In the genomic region with DNA sequence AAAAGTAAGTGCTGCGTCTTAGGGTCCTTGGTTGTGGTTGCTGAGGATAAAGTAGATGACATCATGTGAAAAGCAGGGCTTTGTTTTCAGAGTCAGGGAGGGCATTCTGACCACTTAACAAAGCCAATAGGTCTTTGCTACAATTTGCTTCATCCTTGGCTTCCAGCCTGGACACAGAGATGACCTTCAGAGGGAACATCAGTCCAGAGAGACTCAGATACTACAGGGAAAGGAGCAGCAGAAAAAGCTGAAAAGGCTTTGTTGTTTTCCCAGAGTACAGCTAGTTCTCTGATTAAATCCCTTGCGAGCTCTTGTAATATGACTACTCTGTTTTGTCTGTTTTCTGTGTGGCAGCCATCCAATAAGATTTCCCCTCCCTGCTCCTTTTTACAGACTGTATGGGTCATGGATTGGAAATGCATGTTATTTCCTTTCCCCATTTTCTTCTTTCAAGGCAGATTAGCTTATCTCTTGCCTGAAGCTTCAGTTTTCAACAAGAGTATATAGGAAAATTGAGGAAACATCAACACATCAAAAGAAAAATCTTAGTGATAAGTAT, we compare ENCODE assay signal across 8 cellular contexts. TPM values are rescaled to one million over a fixed set of nuclear protein-coding genes. Genes with fewer than 3 reads are reported as not detected.
DNase-seq lines count a peak whose midpoint lies in the region; ATAC-seq and TF ChIP-seq lines count a peak whose summit lies in the region.

No MANE protein-coding gene starts in this region.

- POLR2A ChIA-PET in HEK293 (lab: Yijun Ruan, JAX) = interaction anchor here (2.3 kb wide), 1 partner anchor 51 kb away, joined by 7 read pairs; a partner anchor contains a TSS

- intact Hi-C loops in sigmoid colon (cut with DNase I) = no loop called here

- peaks cover 15 to 80% of the 10 kb centered on the region in 2 experiments for H3K36me3 ChIP-seq in HEK293 (ENCODE audit: control insufficient read depth in 2 of 2, insufficient read depth in 1 of 2, low read length in 2 of 2)
- H3K36me3 ChIP-seq in sigmoid colon = peaks cover 12 to 98% (median 55%) of the 10 kb centered on the region in 4 donors

- H3K27ac ChIP-seq in HEK293 (ENCODE audit: extremely low read depth, low read depth, low read length) (no peak overlapping the region), sigmoid colon (peak overlapping the region; percentile 53 to 75 (median 55))

- no peak for TF ChIP-seq EP300 in sigmoid colon (IDR thresholded peaks at IDR 0.05)

- peak in 32 of 58 donors; percentile 13 to 90 (median 50) for DNase-seq in anterior cingulate cortex (lab: John Stamatoyannopoulos, UW)
- peak; percentile 81 for DNase-seq in hepatic stellate cell (ENCODE audit: low spot score)
- DNase-seq in sigmoid colon = peak; percentile 88
- DNase-seq in COR-L47 (lab: John Stamatoyannopoulos, UW) = no peak

- no peaks in the 10 kb centered on the region for H3K27me3 ChIP-seq in sigmoid colon

- 81 to 86% methylated on average over 2 of the region's 2 CpGs for WGBS in sigmoid colon, 2 donors

- TF ChIP-seq CTCF in HEK293 (tag by site-specific recombination; IDR thresholded peaks at IDR 0.05) = no peak
- no peak for TF ChIP-seq CTCF in sigmoid colon (IDR thresholded peaks at IDR 0.05)

- no peak overlapping the region for H3K4me3 ChIP-seq in HEK293 (ENCODE audit: low read depth, low read length)
- H3K4me3 ChIP-seq in sigmoid colon = no peak overlapping the region

- CTCF ChIA-PET in HEK293 (lab: Yijun Ruan, JAX) = interaction anchor here (0.6 to 1.3 kb wide), 4 partner anchors 31 to 536 kb away, joined by 3 to 4 read pairs (median 4); no protein-coding TSS in a partner anchor

- H3K4me1 ChIP-seq in HEK293 (ENCODE audit: control insufficient read depth, insufficient read depth, low read length) (no peaks in the 10 kb centered on the region), sigmoid colon (peaks cover 0 to 13% (median 3%) of the 10 kb centered on the region in 4 donors)

- H3K9me3 ChIP-seq in HEK293 (ENCODE audit: control insufficient read depth, insufficient read depth, low read depth, low read length) (no peaks in the 10 kb centered on the region), sigmoid colon (no peaks in the 10 kb centered on the region)

- ATAC-seq in GM18867 (IDR thresholded peaks at IDR 0.05; ENCODE audit: unreplicated experiment) = no peak
- ATAC-seq in GM19397 (IDR thresholded peaks at IDR 0.05; ENCODE audit: unreplicated experiment) = no peak
- no peak for ATAC-seq in HG02938 (IDR thresholded peaks at IDR 0.05; ENCODE audit: unreplicated experiment)

- no peak for TF ChIP-seq POLR2A in sigmoid colon (IDR thresholded peaks at IDR 0.05)

TF ChIP-seq in HEK293, 187 proteins besides CTCF, POLR2A, EP300 and RAD21:
- TF ChIP-seq GLIS1 (tag by site-specific recombination; IDR thresholded peaks at IDR 0.05) (peak; percentile 15; the same call in 1 of the 2 replicates), ZNF138 (tag by site-specific recombination; IDR thresholded peaks at IDR 0.05; ENCODE audit: borderline replicate concordance) (no peak), ZNF324 (tag by site-specific recombination; IDR thresholded peaks at IDR 0.05) (no peak), MEIS1 (CRISPR knock-in tag; IDR thresholded peaks at IDR 0.05; ENCODE audit: borderline replicate concordance) (no peak), ZNF629 (tag by site-specific recombination; IDR thresholded peaks at IDR 0.05) (0 out of 2 replicates have a peak, but pooled peaks have one; percentile 35), PRDM1 (tag by site-specific recombination; IDR thresholded peaks at IDR 0.05) (0 out of 2 replicates have a peak, but pooled peaks have one; percentile 4), ZNF239 (tag by site-specific recombination; IDR thresholded peaks at IDR 0.05) (no peak), ZBTB48 (tag by site-specific recombination; IDR thresholded peaks at IDR 0.05) (peak; percentile 48; the same call in 1 of the 2 replicates)
- TF ChIP-seq, protein P1, sequence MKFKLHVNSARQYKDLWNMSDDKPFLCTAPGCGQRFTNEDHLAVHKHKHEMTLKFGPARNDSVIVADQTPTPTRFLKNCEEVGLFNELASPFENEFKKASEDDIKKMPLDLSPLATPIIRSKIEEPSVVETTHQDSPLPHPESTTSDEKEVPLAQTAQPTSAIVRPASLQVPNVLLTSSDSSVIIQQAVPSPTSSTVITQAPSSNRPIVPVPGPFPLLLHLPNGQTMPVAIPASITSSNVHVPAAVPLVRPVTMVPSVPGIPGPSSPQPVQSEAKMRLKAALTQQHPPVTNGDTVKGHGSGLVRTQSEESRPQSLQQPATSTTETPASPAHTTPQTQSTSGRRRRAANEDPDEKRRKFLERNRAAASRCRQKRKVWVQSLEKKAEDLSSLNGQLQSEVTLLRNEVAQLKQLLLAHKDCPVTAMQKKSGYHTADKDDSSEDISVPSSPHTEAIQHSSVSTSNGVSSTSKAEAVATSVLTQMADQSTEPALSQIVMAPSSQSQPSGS (tag by site-specific recombination; IDR thresholded peaks at IDR 0.05; ENCODE audit: low read depth) = peak; percentile 81
TF ChIP-seq in HEK293: peak in this region for 5.

RNA-seq across cellular contexts. Expression of a gene that starts 31.9 kb away (rescaled TPM):
- 10 to 100 TPM; 47.7 to 96.4 (median 52.7) TPM for total RNA-seq in sigmoid colon
- polyA plus RNA-seq in sigmoid colon = 10 to 100 TPM; 27.6 to 48.5 (median 34.2) TPM

RNA-seq across cellular contexts. Expression of a gene that starts 32.2 kb away (rescaled TPM):
- 1 to 10 TPM; 1.6 to 8.9 (median 3.8) TPM for total RNA-seq in sigmoid colon
- 1 to 10 TPM; 4.1 to 7.9 (median 4.8) TPM for polyA plus RNA-seq in sigmoid colon

RNA-seq across cellular contexts. Expression of a gene that starts 51.2 kb away (rescaled TPM):
- total RNA-seq in sigmoid colon = 10 to 100 TPM; 37.5 to 78.2 (median 57.3) TPM
- 10 to 100 TPM; 25.0 to 41.2 (median 30.6) TPM for polyA plus RNA-seq in sigmoid colon

RNA-seq across cellular contexts. Expression of a gene that starts 51.6 kb away (rescaled TPM):
- total RNA-seq in sigmoid colon = 10 to 100 TPM in 2 of 4 donors, 1 to 10 TPM in 2; 4.3 to 12.8 (median 9.2) TPM
- polyA plus RNA-seq in sigmoid colon = 10 to 100 TPM in 1 of 3 donors, 1 to 10 TPM in 2; 6.2 to 10.7 (median 8.4) TPM

RNA-seq across cellular contexts. Expression of a gene that starts 55.4 kb away (rescaled TPM):
- total RNA-seq in sigmoid colon = 10 to 100 TPM; 23.9 to 33.0 (median 27.8) TPM
- 10 to 100 TPM in 1 of 3 donors, 1 to 10 TPM in 2; 8.4 to 19.8 (median 9.0) TPM for polyA plus RNA-seq in sigmoid colon
